7 cellular contexts compared by ENCODE assay signal in genomic region chr16:14922285-14922684, GRCh38. TPM values are rescaled to one million over a fixed set of nuclear protein-coding genes. Genes with fewer than 3 reads are reported as not detected.
DNase-seq lines count a peak whose midpoint lies in the region; ATAC-seq, FAIRE-seq and TF ChIP-seq lines count a peak whose summit lies in the region.
"Not testable (repeated sequence)": the region's sequence is repeated elsewhere in the genome, so short reads cannot be mapped to it uniquely, and the experiment has no call there.

No MANE protein-coding gene starts in this region.

- H3K4me3 Mint-ChIP-seq in progenitor cell of endocrine pancreas (ENCODE audit: low read depth): not testable (repeated sequence)

- intact Hi-C loops in colonic mucosa (cut with DNase I); kidney (cut with DNase I); lower lobe of right lung (cut with DNase I); upper lobe of right lung (cut with DNase I): not testable (repeated sequence)

- not testable (repeated sequence) for H3K9me3 Mint-ChIP-seq in progenitor cell of endocrine pancreas (ENCODE audit: low read depth)

- H3K36me3 ChIP-seq in RWPE2 (ENCODE audit: low read depth); colonic mucosa; kidney (ENCODE audit: control insufficient read depth in 1 of 2, insufficient read depth in 2 of 2, low read length in 2 of 2); lower lobe of right lung; upper lobe of right lung: not testable (repeated sequence)

- DNase-seq in RWPE2 (ENCODE audit: low spot score) (peak; percentile 6), colonic mucosa (peak; percentile 9), kidney (peak; percentile 55), lower lobe of right lung (peak; percentile 19), progenitor cell of endocrine pancreas (ENCODE audit: low spot score, unreplicated experiment) (peak; percentile 6), upper lobe of right lung (peak; percentile 46)
- peak; percentile 2 for DNase-seq in activated CD8-positive, alpha-beta memory T cell treated with anti-CD3 and anti-CD28 coated beads, Interleukin-2, amount 50 U/mL, for 48 hours

- H3K4me1 Mint-ChIP-seq in progenitor cell of endocrine pancreas (ENCODE audit: low read depth): not testable (repeated sequence)

- ATAC-seq in RWPE2 (ENCODE audit: low read depth); lower lobe of right lung; upper lobe of right lung: not testable (repeated sequence)

- not testable (repeated sequence) for H3K27me3 Mint-ChIP-seq in progenitor cell of endocrine pancreas

- not testable (repeated sequence) for H3K27me3 ChIP-seq in RWPE2 (ENCODE audit: insufficient read depth, poor library complexity, severe bottlenecking); colonic mucosa; lower lobe of right lung (ENCODE audit: low read depth); upper lobe of right lung

- not testable (repeated sequence) for H3K4me1 ChIP-seq in RWPE2 (ENCODE audit: insufficient read depth, poor library complexity, severe bottlenecking); colonic mucosa; kidney (ENCODE audit: control insufficient read depth in 1 of 2, insufficient read depth in 1 of 2, low read depth in 1 of 2, low read length in 2 of 2); lower lobe of right lung; upper lobe of right lung

- FAIRE-seq in kidney (lab: Jason Lieb, UNC): not testable (repeated sequence)

- not testable (repeated sequence) for H3K9me3 ChIP-seq in RWPE2 (ENCODE audit: severe bottlenecking); colonic mucosa; kidney (ENCODE audit: control insufficient read depth in 1 of 2, low read length in 2 of 2); lower lobe of right lung; upper lobe of right lung

- TF ChIP-seq CTCF in RWPE2 (IDR thresholded peaks at IDR 0.05; ENCODE audit: poor library complexity, severe bottlenecking); colonic mucosa (IDR thresholded peaks at IDR 0.05); kidney (IDR thresholded peaks at IDR 0.05; ENCODE audit: borderline replicate concordance, extremely low read depth, insufficient read depth); lower lobe of right lung (IDR thresholded peaks at IDR 0.05); progenitor cell of endocrine pancreas (IDR thresholded peaks at IDR 0.05; ENCODE audit: unreplicated experiment); upper lobe of right lung (IDR thresholded peaks at IDR 0.05): not testable (repeated sequence)

- H3K27ac ChIP-seq in RWPE2 (ENCODE audit: poor library complexity, severe bottlenecking); colonic mucosa; kidney (ENCODE audit: low read depth in 2 of 2, low read length in 2 of 2); lower lobe of right lung; upper lobe of right lung: not testable (repeated sequence)

- not testable (repeated sequence) for H3K9ac ChIP-seq in colonic mucosa (ENCODE audit: low read depth in 2 of 2, low read length in 2 of 2); kidney (ENCODE audit: low read length in 2 of 2)

- H3K27ac Mint-ChIP-seq in progenitor cell of endocrine pancreas: not testable (repeated sequence)

- H3K4me3 ChIP-seq in RWPE2 (ENCODE audit: severe bottlenecking); colonic mucosa; kidney (ENCODE audit: low read length in 2 of 2); lower lobe of right lung; upper lobe of right lung: not testable (repeated sequence)

- H3K36me3 Mint-ChIP-seq in progenitor cell of endocrine pancreas (ENCODE audit: insufficient read depth): not testable (repeated sequence)

RNA-seq across cellular contexts. Expression of gene NPIPA1, which starts 15.0 kb away (rescaled TPM):
- 10 to 100 TPM; 32.8 to 74.3 TPM for total RNA-seq in colonic mucosa
- total RNA-seq in kidney: 79.3 TPM
- 26.7 TPM for polyA plus RNA-seq in kidney (ENCODE audit: insufficient read depth, low read depth, low replicate concordance)
- 90.9 TPM for total RNA-seq in lower lobe of right lung
- 208 and 215 TPM in 2 replicates for total RNA-seq in progenitor cell of endocrine pancreas
- 91.6 TPM for total RNA-seq in upper lobe of right lung

RNA-seq across cellular contexts. Expression of gene PDXDC1, which starts 52.5 kb away (rescaled TPM):
- 100 to 1,000 TPM; 253 to 267 TPM for total RNA-seq in colonic mucosa
- 113 TPM for total RNA-seq in kidney
- 56.5 TPM for polyA plus RNA-seq in kidney (ENCODE audit: insufficient read depth, low read depth, low replicate concordance)
- 103 TPM for total RNA-seq in lower lobe of right lung
- 124 and 131 TPM in 2 replicates for total RNA-seq in progenitor cell of endocrine pancreas
- 100 TPM for total RNA-seq in upper lobe of right lung

Comparison
In these comparisons a context has a peak if more than half of its experiments do, and no peak if none do; other contexts are left out.
1. DNase-seq: peak in every context shown above with its lines; median percentile 55 in kidney; 46 in upper lobe of right lung; 19 in lower lobe of right lung; 9 in colonic mucosa; 6 in RWPE2; 6 in progenitor cell of endocrine pancreas; 2 in activated CD8-positive, alpha-beta memory T cell treated with anti-CD3 and anti-CD28 coated beads, Interleukin-2, amount 50 U/mL, for 48 hours.